ENCODE assay signal across 13 cellular contexts in genomic region chr9:18606831-18607230, GRCh38.
DNase-seq lines count a peak whose midpoint lies in the region; ATAC-seq and TF ChIP-seq lines count a peak whose summit lies in the region.
"Had no signal": no experiment of that assay in that cellular context is flagged by ENCODE, and none has a peak within 500 bp of the region (broad histone marks: within the 10 kb centered on the region; RNA-seq: fewer than 3 reads in every experiment).

No MANE protein-coding gene starts in this region.

- H3K36me3 Mint-ChIP-seq in WTC11: peaks cover 6% of the 10 kb centered on the region

- POLR2A ChIA-PET in WTC11 (lab: Charles Lee): no interaction called here

- no peak for TF ChIP-seq POLR2A in heart left ventricle (IDR thresholded peaks at IDR 0.05)

- peaks cover 19% of the 10 kb centered on the region for H3K27me3 Mint-ChIP-seq in WTC11 (ENCODE audit: low read depth)
- H3K27me3 Mint-ChIP-seq: activated CD4-positive, alpha-beta T cell treated with anti-CD3 and anti-CD28 coated beads, Interleukin-2, amount 10 ng/mL, durations not matched to agents 24 days and 14 days had no signal

- H3K4me1 Mint-ChIP-seq in WTC11: peaks cover 34% of the 10 kb centered on the region
- H3K4me1 Mint-ChIP-seq: activated CD4-positive, alpha-beta T cell treated with anti-CD3 and anti-CD28 coated beads, Interleukin-2, amount 10 ng/mL, durations not matched to agents 24 days and 14 days had no signal

- H3K4me1 ChIP-seq in heart left ventricle (peaks cover 0 to 23% (median 4%) of the 10 kb centered on the region in 12 donors), aorta (ENCODE audit: control insufficient read depth in 1 of 2, insufficient read depth in 2 of 2, low read length in 2 of 2) (peaks cover 5 to 18% of the 10 kb centered on the region in 2 donors)

- no peak overlapping the region for H3K4me3 Mint-ChIP-seq in WTC11
- H3K4me3 Mint-ChIP-seq: activated CD4-positive, alpha-beta T cell treated with anti-CD3 and anti-CD28 coated beads, Interleukin-2, amount 10 ng/mL, durations not matched to agents 24 days and 14 days had no signal

- H3K4me3 ChIP-seq in heart left ventricle: no peak overlapping the region
- H3K4me3 ChIP-seq in aorta (ENCODE audit: low read length in 2 of 2): no peak overlapping the region
- H3K4me3 ChIP-seq: hepatocyte, K562 had no signal

- peaks cover 0 to 5% (median 0%) of the 10 kb centered on the region in 12 donors for H3K9me3 ChIP-seq in heart left ventricle
- H3K9me3 ChIP-seq in aorta (ENCODE audit: control insufficient read depth, low read length): no peaks in the 10 kb centered on the region

- intact Hi-C loops in left ventricle myocardium superior (cut with micrococcal nuclease) (no loop called here), heart left ventricle (cut with DNase I) (no loop called here), aorta (cut with DNase I) (no loop called here)

- no peak for TF ChIP-seq CTCF in heart left ventricle (IDR thresholded peaks at IDR 0.05)
- no peak for TF ChIP-seq CTCF in WTC11 (IDR thresholded peaks at IDR 0.05)

- ATAC-seq in left ventricle myocardium superior: peak; percentile 52
- no peak for ATAC-seq in heart left ventricle
- ATAC-seq in WTC11: peak; percentile 72
- peak; percentile 17 for ATAC-seq in aorta (ENCODE audit: low FRiP score)
- no peak for ATAC-seq in GM21737 (IDR thresholded peaks at IDR 0.05; ENCODE audit: unreplicated experiment)
- ATAC-seq: K562, SK-N-SH treated with all-trans-retinoic acid at 6 μM for 48 hours had no signal

- no peaks in the 10 kb centered on the region for H3K36me3 ChIP-seq in heart left ventricle
- no peaks in the 10 kb centered on the region for H3K36me3 ChIP-seq in aorta (ENCODE audit: control insufficient read depth in 1 of 2, insufficient read depth in 2 of 2, low read length in 1 of 2)

- CTCF ChIA-PET in WTC11 (lab: Charles Lee): interaction anchor here (0.6 to 1.4 kb wide), 2 partner anchors 164 to 169 kb away, joined by 3 read pairs; no protein-coding TSS in a partner anchor

- H3K27me3 ChIP-seq in heart left ventricle (no peaks in the 10 kb centered on the region), aorta (ENCODE audit: control insufficient read depth in 1 of 2, insufficient read depth in 2 of 2, low read length in 1 of 2) (no peaks in the 10 kb centered on the region)
- H3K27me3 ChIP-seq: hepatocyte had no signal

- H3K27ac ChIP-seq in heart left ventricle (peak overlapping the region in 2 of 12 donors; percentile 24 to 52), aorta (ENCODE audit: low read depth in 1 of 2, low read length in 2 of 2) (no peak overlapping the region)
- H3K27ac ChIP-seq: hepatocyte had no signal

- peak overlapping the region; percentile 10; the same call in 1 of the 2 replicates for H3K27ac Mint-ChIP-seq in WTC11
- H3K27ac Mint-ChIP-seq: activated CD4-positive, alpha-beta T cell treated with anti-CD3 and anti-CD28 coated beads, Interleukin-2, amount 10 ng/mL, durations not matched to agents 24 days and 14 days had no signal

- DNase-seq in left ventricle myocardium superior (no peak), heart left ventricle (no peak), WTC11 (ENCODE audit: low spot score) (peak; percentile 14), iPS-NIHi11 (ENCODE audit: low spot score) (peak; percentile 54), aorta (no peak), NOMO-1 treated with dmso at 0.1 percent for 144 hours (lab: John Stamatoyannopoulos, UW; ENCODE audit: unreplicated experiment) (no peak), HuH-7 (ENCODE audit: low spot score) (no peak)
- DNase-seq: activated CD4-positive, alpha-beta T cell treated with anti-CD3 and anti-CD28 coated beads, Interleukin-2, amount 10 ng/mL, durations not matched to agents 24 days and 14 days; NCI-H524 treated with DMSO at 0.1 percent for 48 hours had no signal

- H3K9me3 Mint-ChIP-seq in WTC11: peaks cover 16% of the 10 kb centered on the region
- H3K9me3 Mint-ChIP-seq: activated CD4-positive, alpha-beta T cell treated with anti-CD3 and anti-CD28 coated beads, Interleukin-2, amount 10 ng/mL, durations not matched to agents 24 days and 14 days had no signal

TF ChIP-seq in WTC11, 78 proteins besides CTCF, POLR2A, EP300 and RAD21:
- TF ChIP-seq ARID4B (CRISPR knock-in tag; IDR thresholded peaks at IDR 0.05; ENCODE audit: borderline replicate concordance): no peak
- TF ChIP-seq SMAD4 (CRISPR knock-in tag; IDR thresholded peaks at IDR 0.05): no peak
- no peak for TF ChIP-seq ETV6 (CRISPR knock-in tag; IDR thresholded peaks at IDR 0.05)
- TF ChIP-seq TEAD4 (CRISPR knock-in tag; IDR thresholded peaks at IDR 0.05): no peak
- TF ChIP-seq KAT7 (CRISPR knock-in tag; IDR thresholded peaks at IDR 0.05; ENCODE audit: borderline replicate concordance): no peak

Comparison
In these comparisons a context has a peak if more than half of its experiments do, and no peak if none do; other contexts are left out.
1. ATAC-seq: peak in left ventricle myocardium superior (single experiment), WTC11 (single experiment) and aorta (single experiment); none in heart left ventricle (0 of 4) and GM21737 (single experiment).
2. DNase-seq: peak in WTC11 (single experiment) and iPS-NIHi11 (single experiment); none in left ventricle myocardium superior (single experiment), heart left ventricle (0 of 5), aorta (0 of 2), NOMO-1 treated with dmso at 0.1 percent for 144 hours (single experiment) and HuH-7 (single experiment).